ENCODE assay signal across 8 cellular contexts in genomic region chr18:59139615-59140286, GRCh38. TPM values are rescaled to one million over a fixed set of nuclear protein-coding genes. Genes with fewer than 3 reads are reported as not detected.
DNase-seq lines count a peak whose midpoint lies in the region; ATAC-seq and TF ChIP-seq lines count a peak whose summit lies in the region.

TSS of gene SEC11C (plus strand) at chr18:59139884. CDS start at chr18:59139949, 65 bp downstream.

- CTCF ChIA-PET in PC-3 (lab: Charles Lee): no interaction called here

- peak within 1 kb of the TSS; percentile 78 for H3K9ac ChIP-seq in PC-3 (ENCODE audit: low read length)
- peak within 1 kb of the TSS; percentile 67 to 86 for H3K9ac ChIP-seq in mucosa of rectum (ENCODE audit: low read depth in 1 of 2, low read length in 2 of 2)

- TF ChIP-seq POLR2A in erythroblast (IDR thresholded peaks at IDR 0.05; ENCODE audit: low read length): peak; percentile 52

- intact Hi-C loops in PC-3 (cut with micrococcal nuclease): no loop called here

- ATAC-seq in GM21576 (IDR thresholded peaks at IDR 0.05; ENCODE audit: unreplicated experiment): peak; percentile 85
- ATAC-seq in PC-3: peak; percentile 95

- no peak for TF ChIP-seq CTCF in PC-3 (conservative IDR thresholded peaks at IDR 0.05; ENCODE audit: low read depth, low read length)

- H3K4me3 ChIP-seq in PC-3 (ENCODE audit: low read length): peak within 1 kb of the TSS; percentile 86
- H3K4me3 ChIP-seq in mucosa of rectum (ENCODE audit: low read length in 2 of 2): peak within 1 kb of the TSS; percentile 86 to 92

- POLR2A ChIA-PET in PC-3 (lab: Charles Lee; ENCODE audit: unreplicated experiment): interaction anchor here (0.6 kb wide), 2 partner anchors 152 to 355 kb away, joined by 3 to 4 read pairs; no protein-coding TSS in a partner anchor

- BruUV-seq in PC-3 (replicated peaks; lab: Mats Ljungman, UMichigan): no TSS peak

- H2AFZ ChIP-seq in PC-3 (ENCODE audit: low read length): peak within 1 kb of the TSS; percentile 80

- H3K79me2 ChIP-seq in PC-3 (ENCODE audit: low read length): peaks cover 40% of the 10 kb centered on the region

- H3K9me3 ChIP-seq in PC-3 (ENCODE audit: low read length) (no peaks in the 10 kb centered on the region), mucosa of rectum (ENCODE audit: control insufficient read depth in 2 of 2, low read length in 2 of 2) (no peaks in the 10 kb centered on the region)

- no peaks in the 10 kb centered on the region for H3F3A ChIP-seq in PC-3 (ENCODE audit: low read length, unreplicated experiment)

- H3K4me1 ChIP-seq in PC-3 (ENCODE audit: insufficient read depth, low read length) (peaks cover 10% of the 10 kb centered on the region), mucosa of rectum (ENCODE audit: control insufficient read depth in 2 of 2, insufficient read depth in 2 of 2, low read length in 2 of 2) (peaks cover 6 to 9% of the 10 kb centered on the region in 2 donors)

- peak; percentile 90 for DNase-seq in DMS 273 treated with DMSO at 0.1 percent for 48 hours (lab: John Stamatoyannopoulos, UW)
- peak; percentile 97 for DNase-seq in PC-3
- DNase-seq in activated T-cell treated with anti-CD3 and anti-CD28 coated beads, Interleukin-2, amount 50 U/mL, for 1 hour: peak; percentile 95
- peak; percentile 98 to 99 for DNase-seq in erythroblast (lab: John Stamatoyannopoulos, UW)
- DNase-seq in stimulated activated CD8-positive, alpha-beta memory T cell treated with anti-CD3 and anti-CD28 coated beads, Interleukin-4, amount 100 ng/mL, for 48 hours: peak; percentile 95

- no peak for TF ChIP-seq RAD21 in Ishikawa (IDR thresholded peaks at IDR 0.05; ENCODE audit: low read depth)

- H3K27ac ChIP-seq in PC-3 (ENCODE audit: low read length) (peak within 1 kb of the TSS; percentile 50), mucosa of rectum (ENCODE audit: low read depth in 2 of 2, low read length in 2 of 2) (peak within 1 kb of the TSS; percentile 86 to 90)

- 0 out of 2 replicates have a peak, but pooled peaks cover 4% of the 10 kb centered on the region for H4K20me1 ChIP-seq in PC-3 (ENCODE audit: low read length)

- no peak; the same call in 1 of the 2 replicates for TF ChIP-seq EP300 in Ishikawa (IDR thresholded peaks at IDR 0.05; ENCODE audit: borderline replicate concordance)

- H3K27me3 ChIP-seq in PC-3 (ENCODE audit: low read length) (peaks cover 28% of the 10 kb centered on the region), mucosa of rectum (ENCODE audit: control insufficient read depth in 2 of 2, insufficient read depth in 2 of 2, low read length in 2 of 2) (peaks cover 0 to 12% of the 10 kb centered on the region in 2 donors)

- H3K36me3 ChIP-seq in PC-3 (ENCODE audit: low read depth, low read length): no peaks in the 10 kb centered on the region
- H3K36me3 ChIP-seq in mucosa of rectum (ENCODE audit: control insufficient read depth in 2 of 2, insufficient read depth in 2 of 2, low read length in 2 of 2): no peaks in the 10 kb centered on the region

- H3K9me2 ChIP-seq in PC-3 (replicated peaks; ENCODE audit: low read length): no peaks in the 10 kb centered on the region

- peak within 1 kb of the TSS; percentile 96 for H3K4me2 ChIP-seq in PC-3 (ENCODE audit: low read length)

TF ChIP-seq in Ishikawa, 13 proteins besides CTCF, POLR2A, EP300 and RAD21:
- no peak for TF ChIP-seq REST (IDR thresholded peaks at IDR 0.05; ENCODE audit: low read depth)
- no peak for TF ChIP-seq FOXM1 (IDR thresholded peaks at IDR 0.05; ENCODE audit: borderline replicate concordance, low read depth)
- no peak for TF ChIP-seq CEBPB (IDR thresholded peaks at IDR 0.05)
- TF ChIP-seq MAX (IDR thresholded peaks at IDR 0.05): peak; percentile 46; the same call in 1 of the 2 replicates
- TF ChIP-seq USF1 (IDR thresholded peaks at IDR 0.05): peak; percentile 99
- peak; percentile 63; the same call in 1 of the 2 replicates for TF ChIP-seq TAF1 (IDR thresholded peaks at IDR 0.05; ENCODE audit: low read depth)
- TF ChIP-seq ZBTB7A (IDR thresholded peaks at IDR 0.05; ENCODE audit: low read depth): no peak; the same call in 1 of the 2 replicates
- TF ChIP-seq YY1 (IDR thresholded peaks at IDR 0.05; ENCODE audit: low read depth): 0 out of 2 replicates have a peak, but pooled peaks have one; percentile 14
- TF ChIP-seq CREB1 (IDR thresholded peaks at IDR 0.05; ENCODE audit: low read depth): no peak
- TF ChIP-seq TCF12 (IDR thresholded peaks at IDR 0.05; ENCODE audit: low read depth): peak; percentile 71; the same call in 1 of the 2 replicates
- TF ChIP-seq TEAD4 (IDR thresholded peaks at IDR 0.05): no peak
- TF ChIP-seq EGR1 (IDR thresholded peaks at IDR 0.05): no peak
- peak; percentile 58; the same call in 1 of the 2 replicates for TF ChIP-seq NFIC (IDR thresholded peaks at IDR 0.05)

RNA-seq across cellular contexts. Expression of gene SEC11C, which starts in this region (rescaled TPM):
- total RNA-seq in PC-3 (2014; rRNA removed): 48.8 and 50.6 TPM in 2 replicates

Comparison
In these comparisons a context has a peak if more than half of its experiments do, and no peak if none do; other contexts are left out.
1. Peak in every context shown above with its lines: DNase-seq, ATAC-seq, H3K4me3 ChIP-seq and H3K27ac ChIP-seq.